Comparison of ENCODE assay signal across 12 cellular contexts in the genomic region with DNA sequence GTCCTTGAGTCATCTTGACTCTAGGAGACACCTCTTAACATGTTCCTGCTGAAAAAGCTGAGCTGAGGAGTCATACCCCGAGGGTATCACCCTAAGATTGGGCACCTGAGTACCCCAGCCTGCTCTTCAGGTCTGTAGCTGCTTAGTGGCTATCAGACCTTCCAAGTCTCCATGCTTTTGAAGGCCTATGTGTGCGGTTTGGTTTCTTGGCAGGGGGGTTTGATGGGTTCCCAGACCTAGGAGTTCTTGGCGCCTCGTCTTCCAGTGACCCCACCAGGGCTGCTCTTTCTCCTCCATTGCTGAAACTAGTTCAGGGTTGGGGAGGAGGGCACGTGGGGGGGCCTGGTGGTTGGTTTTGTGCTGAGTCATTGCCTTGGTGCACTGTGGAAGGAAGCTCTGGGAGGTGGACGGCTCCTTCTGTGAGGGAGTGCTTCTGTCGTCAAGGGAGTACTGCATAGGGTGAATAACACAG. TPM values are rescaled to one million over a fixed set of nuclear protein-coding genes. Genes with fewer than 3 reads are reported as not detected.
DNase-seq lines count a peak whose midpoint lies in the region; ATAC-seq and TF ChIP-seq lines count a peak whose summit lies in the region.
"Had no signal": no experiment of that assay in that cellular context is flagged by ENCODE, and none has a peak within 500 bp of the region (broad histone marks: within the 10 kb centered on the region; RNA-seq: fewer than 3 reads in every experiment).

No MANE protein-coding gene starts in this region.

- H2AFZ ChIP-seq in osteoblast (ENCODE audit: low read length), result no peak overlapping the region

- H3K4me2 ChIP-seq in osteoblast (ENCODE audit: insufficient read depth, low read length), result peak overlapping the region; percentile 12

- DNase-seq in GF-D8 (lab: John Stamatoyannopoulos, UW), result peak; percentile 84
- peak; percentile 96 for DNase-seq in NB4 (ENCODE audit: low read depth)
- peak; percentile 51 to 76 for DNase-seq in cardiac fibroblast (ENCODE audit: low read depth in 2 of 2)
- no peak for DNase-seq in osteoblast (ENCODE audit: insufficient read length, low spot score, missing footprints)
- no peak for DNase-seq in amniotic stem cell (lab: John Stamatoyannopoulos, UW)
- DNase-seq in NCI-H1694 treated with DMSO at 0.1 percent for 48 hours (lab: John Stamatoyannopoulos, UW), result no peak
- DNase-seq: central memory CD4-positive, alpha-beta T cell; T-helper 9 cell; transverse colon had no signal

- peaks cover 29% of the 10 kb centered on the region for H4K20me1 ChIP-seq in osteoblast (ENCODE audit: insufficient read depth, low read length)

- no peaks in the 10 kb centered on the region for H3K9me3 ChIP-seq in osteoblast (ENCODE audit: low read depth, low read length)
- H3K9me3 ChIP-seq: transverse colon had no signal

- H3K36me3 ChIP-seq in osteoblast (ENCODE audit: insufficient read depth, low read length), result peaks cover 5% of the 10 kb centered on the region

- peaks cover 32% of the 10 kb centered on the region for H3K4me1 ChIP-seq in osteoblast (ENCODE audit: insufficient read depth, low read length)

- H3K79me2 ChIP-seq in osteoblast (ENCODE audit: insufficient read depth, low read length), result peaks cover 97% of the 10 kb centered on the region

- peak overlapping the region; percentile 76 for H3K27ac ChIP-seq in osteoblast (ENCODE audit: low read depth, low read length)

- no peak for TF ChIP-seq CTCF in NB4 (IDR thresholded peaks at IDR 0.05; ENCODE audit: low read depth, low read length)
- TF ChIP-seq CTCF in cardiac fibroblast (IDR thresholded peaks at IDR 0.05; ENCODE audit: low read depth, low read length), result no peak
- TF ChIP-seq CTCF in osteoblast (IDR thresholded peaks at IDR 0.05; ENCODE audit: extremely low read depth, low read depth, low read length), result no peak

- peak overlapping the region; percentile 6 for H3K4me3 ChIP-seq in NB4 (ENCODE audit: low read depth, low read length)
- H3K4me3 ChIP-seq in cardiac fibroblast (replicated peaks in 1 of 2; ENCODE audit: low read depth in 2 of 2, low read length in 2 of 2), result no peak overlapping the region
- no peak overlapping the region for H3K4me3 ChIP-seq in osteoblast (ENCODE audit: insufficient read depth, low read length)
- H3K4me3 ChIP-seq: transverse colon had no signal

- no peak for ATAC-seq in HG03135 (IDR thresholded peaks at IDR 0.05; ENCODE audit: unreplicated experiment)
- no peak for ATAC-seq in HG02938 (IDR thresholded peaks at IDR 0.05; ENCODE audit: unreplicated experiment)
- ATAC-seq: HCT116 had no signal

- no peaks in the 10 kb centered on the region for H3K27me3 ChIP-seq in osteoblast (ENCODE audit: insufficient read depth, low read length)
- H3K27me3 ChIP-seq: transverse colon had no signal

- no peak for TF ChIP-seq POLR2A in NB4 (IDR thresholded peaks at IDR 0.05; ENCODE audit: extremely low read depth, insufficient read length)

RNA-seq across cellular contexts. Expression of gene IGF2R, which starts 20.1 kb away (rescaled TPM):
- total RNA-seq in osteoblast, result 174 and 177 TPM in 2 replicates

Comparison
In these comparisons a context has a peak if more than half of its experiments do, and no peak if none do; other contexts are left out.
1. DNase-seq: peak in GF-D8 (single experiment), NB4 (single experiment) and cardiac fibroblast (2 of 2); none in osteoblast (single experiment), amniotic stem cell (single experiment) and NCI-H1694 treated with DMSO at 0.1 percent for 48 hours (single experiment).